Comparison of ENCODE assay signal across 18 cellular contexts in the genomic region with DNA sequence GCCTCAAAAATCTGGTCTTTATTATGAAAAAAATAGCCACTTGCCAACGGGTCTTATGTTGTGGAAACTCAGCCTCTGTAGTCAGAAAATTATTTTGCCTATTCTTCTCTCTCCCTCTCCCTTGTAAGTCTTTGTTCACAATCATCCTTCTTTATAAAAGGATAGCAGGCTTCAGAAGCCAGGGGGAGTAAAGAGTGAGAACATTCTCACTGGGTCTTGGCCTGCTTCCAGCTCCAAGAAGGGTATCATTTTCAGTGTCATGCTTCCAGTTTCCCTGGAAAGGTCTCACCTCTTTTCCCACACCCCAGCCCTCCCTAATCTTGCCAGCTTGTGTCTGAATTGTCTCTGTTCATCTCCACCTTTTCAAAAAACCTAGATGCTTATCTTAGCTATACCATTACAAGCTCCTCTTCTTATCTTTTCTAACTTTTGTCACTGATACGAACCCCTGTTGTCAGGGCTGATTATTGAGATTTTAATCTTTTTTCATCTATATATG.
DNase-seq lines count a peak whose midpoint lies in the region; ATAC-seq lines count a peak whose summit lies in the region.
"Had no signal": no experiment of that assay in that cellular context is flagged by ENCODE, and none has a peak within 500 bp of the region (broad histone marks: within the 10 kb centered on the region; RNA-seq: fewer than 3 reads in every experiment).

No MANE protein-coding gene starts in this region.

- H3K36me3 ChIP-seq in MG63 = no peaks in the 10 kb centered on the region
- H3K36me3 ChIP-seq: left ventricle myocardium inferior had no signal

- DNase-seq in DMS153 treated with DMSO at 0.1 percent for 48 hours (lab: John Stamatoyannopoulos, UW; ENCODE audit: unreplicated experiment) (peak; percentile 41), NCI-H1092 (lab: John Stamatoyannopoulos, UW) (peak; percentile 6), NCI-H748 treated with DMSO at 0.1 percent for 48 hours (lab: John Stamatoyannopoulos, UW) (peak; percentile 27), iPS-NIHi7 (ENCODE audit: extremely low spot score) (peak; percentile 45), MG63 (no peak), SKM-1 (lab: John Stamatoyannopoulos, UW; ENCODE audit: unreplicated experiment) (no peak)
- DNase-seq: activated CD4-positive, alpha-beta T cell treated with anti-CD3 and anti-CD28 coated beads for 1 hour; activated CD8-positive, alpha-beta memory T cell treated with anti-CD3 and anti-CD28 coated beads, Interleukin-2, amount 50 U/mL, for 4 hours; C1 segment of cervical spinal cord; effector CD4-positive, alpha-beta T cell; hypothalamus; left ventricle myocardium inferior; NCI-H1930; stimulated activated naive CD8-positive, alpha-beta T cell treated with anti-CD3 and anti-CD28 coated beads, Interleukin-15, amount 100 ng/mL, for 72 hours; T-cell had no signal

- ATAC-seq in GM21825 (IDR thresholded peaks at IDR 0.05; ENCODE audit: unreplicated experiment) = no peak
- ATAC-seq: activated naive CD4-positive, alpha-beta T cell treated with anti-CD3 and anti-CD28 coated beads, Interleukin-2, amount 50 U/mL, for 72 hours; Panc1; stimulated activated naive CD8-positive, alpha-beta T cell treated with anti-CD3 and anti-CD28 coated beads, Interleukin-15, amount 100 ng/mL, for 72 hours; T-cell had no signal

- H3K27me3 ChIP-seq in MG63 = no peaks in the 10 kb centered on the region

- no peak overlapping the region for H3K4me3 ChIP-seq in MG63
- H3K4me3 ChIP-seq: left ventricle myocardium inferior had no signal

- H3K9me3 ChIP-seq in MG63 = no peaks in the 10 kb centered on the region
- H3K9me3 ChIP-seq: left ventricle myocardium inferior had no signal

Comparison
In these comparisons a context has a peak if more than half of its experiments do, and no peak if none do; other contexts are left out.
1. DNase-seq: peak in DMS153 treated with DMSO at 0.1 percent for 48 hours (single experiment), NCI-H1092 (single experiment), NCI-H748 treated with DMSO at 0.1 percent for 48 hours (single experiment) and iPS-NIHi7 (single experiment); none in MG63 (single experiment) and SKM-1 (single experiment).